8 cellular contexts compared by ENCODE assay signal in the genomic region with DNA sequence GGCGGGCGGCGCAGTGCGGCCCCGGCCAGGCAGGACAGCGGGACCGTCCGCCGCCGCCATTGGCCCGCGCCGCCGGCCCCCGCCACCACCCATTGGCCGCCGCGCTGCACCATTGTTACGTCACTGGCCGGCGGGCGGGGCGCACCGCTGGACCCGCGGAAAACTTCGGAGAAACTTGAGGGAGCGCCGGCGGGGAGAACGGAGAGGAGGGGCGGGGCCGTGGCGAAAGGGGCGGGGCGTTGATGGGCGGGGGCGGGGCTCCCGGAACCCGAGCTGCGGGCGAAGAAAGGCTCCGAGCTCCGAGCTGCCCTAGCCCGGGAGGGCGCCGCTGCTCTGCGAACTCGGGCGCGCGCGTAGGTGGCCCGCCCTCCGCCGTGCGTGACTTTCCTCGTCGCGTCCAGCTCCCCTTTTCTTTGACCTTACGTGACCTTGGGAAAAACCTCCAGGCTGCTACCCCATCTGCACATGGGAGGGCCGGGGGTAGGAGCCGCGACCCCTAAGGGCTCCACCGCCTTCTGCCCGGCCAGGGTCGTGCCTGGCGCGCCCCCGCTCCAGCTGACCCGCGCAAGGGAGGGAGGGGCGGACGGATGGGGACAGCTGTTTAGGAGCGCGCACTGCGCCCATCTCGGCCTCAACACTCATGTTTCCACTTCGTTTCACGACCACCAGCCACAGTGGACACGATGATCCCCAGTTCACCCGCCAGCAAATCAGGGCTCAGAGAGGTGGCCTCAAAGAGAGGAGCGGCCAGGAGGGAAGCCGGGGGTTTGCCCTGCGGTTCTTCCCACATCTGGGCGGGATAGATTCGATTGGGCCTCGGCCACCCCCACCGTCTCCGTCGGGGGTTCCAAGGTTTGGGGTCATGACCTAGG. TPM values are rescaled to one million over a fixed set of nuclear protein-coding genes. Genes with fewer than 3 reads are reported as not detected.
A peak's percentile ranks its signal among the peaks of the same experiment; 100 is the strongest.
DNase-seq lines count a peak whose midpoint lies in the region; ATAC-seq and TF ChIP-seq lines count a peak whose summit lies in the region.

A gene with protein sequence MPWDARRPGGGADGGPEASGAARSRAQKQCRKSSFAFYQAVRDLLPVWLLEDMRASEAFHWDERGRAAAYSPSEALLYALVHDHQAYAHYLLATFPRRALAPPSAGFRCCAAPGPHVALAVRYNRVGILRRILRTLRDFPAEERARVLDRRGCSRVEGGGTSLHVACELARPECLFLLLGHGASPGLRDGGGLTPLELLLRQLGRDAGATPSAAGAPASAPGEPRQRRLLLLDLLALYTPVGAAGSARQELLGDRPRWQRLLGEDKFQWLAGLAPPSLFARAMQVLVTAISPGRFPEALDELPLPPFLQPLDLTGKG (minus strand): TSS at position 33 of the 872 bp plus-strand sequence. CDS start 1,887 bp downstream, outside the sequence.

- peak within 1 kb of the TSS; percentile 82 to 86 for H3K27ac ChIP-seq in ovary
- peak within 1 kb of the TSS; percentile 32 to 62 for H3K27ac ChIP-seq in thoracic aorta

- TF ChIP-seq POLR2A in ovary (IDR thresholded peaks at IDR 0.05): no peak

- ATAC-seq in HG02571 (IDR thresholded peaks at IDR 0.05; ENCODE audit: unreplicated experiment) (peak; percentile 76), Right ventricle myocardium inferior (peak; percentile 80), thoracic aorta (ENCODE audit: insufficient number of reproducible peaks, low FRiP score, low read depth) (peak; percentile 81)

- peak within 1 kb of the TSS; percentile 70 for H3K4me3 ChIP-seq in ovary
- H3K4me3 ChIP-seq in thoracic aorta: peak within 1 kb of the TSS; percentile 83

- DNase-seq in GM03348 (ENCODE audit: low spot score) (peak; percentile 99), NCI-H1092 (lab: John Stamatoyannopoulos, UW) (peak; percentile 86), SW 1271 (lab: John Stamatoyannopoulos, UW) (peak; percentile 43 to 89), Right ventricle myocardium inferior (ENCODE audit: missing footprints) (peak; percentile 98), ovary (peak; percentile 94 to 97 (median 96)), thoracic aorta (ENCODE audit: low spot score) (peak; percentile 66)
- DNase-seq in activated naive CD8-positive, alpha-beta T cell treated with anti-CD3 and anti-CD28 coated beads, Interleukin-2, amount 50 U/mL, for 16 hours (ENCODE audit: low read depth, low spot score): peak; percentile 76

- H3K9me3 ChIP-seq in ovary: no peaks in the 10 kb centered on the region
- no peaks in the 10 kb centered on the region for H3K9me3 ChIP-seq in thoracic aorta

- intact Hi-C loops in Right ventricle myocardium inferior (cut with DNase I) (loop anchor here (5.0 kb wide), 2 partner anchors 58 to 193 kb away; a partner anchor contains a TSS), ovary (cut with DNase I) (loop anchor here in 1 of 4 donors (2.0 kb wide), 1 partner anchor 83 kb away; a partner anchor contains a TSS)

- WGBS in ovary, 3 donors: 4 to 7% (median 6%) methylated on average over 57 to 91 of the region's 91 CpGs

- H3K4me1 ChIP-seq in ovary (ENCODE audit: insufficient read depth) (no peaks in the 10 kb centered on the region), thoracic aorta (ENCODE audit: control insufficient read depth in 1 of 2, low read depth in 2 of 2) (peaks cover 0 to 19% of the 10 kb centered on the region in 2 donors)

- H3K36me3 ChIP-seq in ovary: no peaks in the 10 kb centered on the region
- peaks cover 2% of the 10 kb centered on the region for H3K36me3 ChIP-seq in thoracic aorta

- H3K27me3 ChIP-seq in ovary (no peaks in the 10 kb centered on the region), thoracic aorta (replicated peaks; ENCODE audit: insufficient read depth) (no peaks in the 10 kb centered on the region)

- TF ChIP-seq CTCF in ovary (IDR thresholded peaks at IDR 0.05) (no peak), thoracic aorta (IDR thresholded peaks at IDR 0.05) (no peak)

- no peak for TF ChIP-seq EP300 in ovary (IDR thresholded peaks at IDR 0.05)

RNA-seq across cellular contexts. Expression of the gene that starts here (rescaled TPM):
- 148 TPM for total RNA-seq in Right ventricle myocardium inferior
- 10 to 100 TPM; 13.7 to 48.1 (median 20.9) TPM for total RNA-seq in ovary
- polyA plus RNA-seq in ovary: 1 to 10 TPM; 2.2 to 6.7 TPM
- 10 to 100 TPM; 36.3 to 56.3 TPM for total RNA-seq in thoracic aorta

Comparison
In these comparisons a context has a peak if more than half of its experiments do, and no peak if none do; other contexts are left out.
1. Peak in every context shown above with its lines: DNase-seq, ATAC-seq, H3K4me3 ChIP-seq and H3K27ac ChIP-seq.